In the genomic region with DNA sequence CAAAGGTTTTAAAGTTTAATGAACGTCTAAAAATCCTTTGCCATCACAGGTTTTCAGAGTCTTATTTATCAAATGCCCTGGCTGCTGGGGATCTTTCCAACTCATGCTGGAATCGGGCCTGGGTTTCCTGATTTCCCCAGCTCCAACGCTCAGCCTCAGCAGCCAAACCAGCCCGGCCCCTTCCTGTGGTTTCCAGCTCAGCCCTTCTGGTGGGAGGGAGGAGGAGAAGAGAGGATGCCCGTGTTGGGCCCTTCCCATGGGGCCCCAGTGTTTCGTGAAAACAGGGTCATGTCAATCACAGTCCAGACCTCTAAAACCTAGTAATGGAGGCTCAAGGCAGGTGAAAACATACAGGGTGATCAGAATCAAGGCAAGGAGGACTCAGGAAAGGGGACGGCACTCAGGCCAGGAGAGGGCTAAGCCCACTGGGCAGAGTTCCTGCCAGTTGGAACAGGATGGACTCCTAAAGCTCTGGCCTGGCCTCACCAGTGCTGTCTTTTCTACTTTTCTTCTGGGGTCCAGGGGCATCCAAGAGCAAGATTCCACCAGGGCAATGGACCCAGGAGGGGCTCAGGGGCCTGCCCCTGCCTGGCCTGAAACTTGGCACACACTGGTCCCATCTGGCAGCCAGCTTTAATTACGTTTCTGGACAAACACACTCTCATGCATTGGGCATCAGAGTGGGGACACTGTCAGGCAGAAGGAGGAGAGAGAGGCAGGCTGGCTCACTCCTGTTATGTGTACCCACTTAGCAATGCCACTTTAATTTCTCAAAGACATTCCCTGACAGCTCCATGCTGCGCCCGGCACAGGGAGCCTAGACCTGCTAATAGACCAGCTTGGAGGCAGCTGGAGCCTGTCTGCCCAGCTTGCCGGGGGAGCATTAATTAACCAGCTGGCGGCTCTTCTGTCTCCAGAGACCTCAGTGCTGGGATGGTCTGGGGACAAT, we compare ENCODE assay signal across 8 cellular contexts.
DNase-seq lines count a peak whose midpoint lies in the region; ATAC-seq, FAIRE-seq and TF ChIP-seq lines count a peak whose summit lies in the region.

No MANE protein-coding gene starts in this region.

- no peak overlapping the region for H3K4me3 ChIP-seq in pancreas

- intact Hi-C loops in pancreas (cut with DNase I), result no loop called here

- no peaks in the 10 kb centered on the region for H3K27me3 ChIP-seq in pancreas

- H3K27ac ChIP-seq in pancreas, result peak overlapping the region in 2 of 4 donors; percentile 11 to 64

- WGBS in pancreas, 2 donors, result 48 to 51% methylated on average over 12 of the region's 12 CpGs

- no peaks in the 10 kb centered on the region for H3K36me3 ChIP-seq in pancreas

- ATAC-seq in esophagus mucosa (peak; percentile 18), pancreas (peak; percentile 13 to 68 (median 66)), GM19463 (IDR thresholded peaks at IDR 0.05; ENCODE audit: unreplicated experiment) (no peak), GM21825 (IDR thresholded peaks at IDR 0.05; ENCODE audit: unreplicated experiment) (no peak)

- FAIRE-seq in pancreas (lab: Jason Lieb, UNC), result no peak

- H3K9me3 ChIP-seq in pancreas, result no peaks in the 10 kb centered on the region

- DNase-seq in D341Med (ENCODE audit: low spot score) (peak; percentile 90), NCI-H2107 treated with DMSO at 0.1 percent for 48 hours (lab: John Stamatoyannopoulos, UW; ENCODE audit: unreplicated experiment) (peak; percentile 33), pancreas (peak in 1 of 6 donors; percentile 29), DMS153 treated with DMSO at 0.1 percent for 48 hours (lab: John Stamatoyannopoulos, UW; ENCODE audit: unreplicated experiment) (no peak), RPMI8226 (no peak)

- TF ChIP-seq CTCF in pancreas (IDR thresholded peaks at IDR 0.05), result no peak

- H3K4me1 ChIP-seq in pancreas, result peaks cover 0 to 7% (median 0%) of the 10 kb centered on the region in 3 donors

Comparison
In these comparisons a context has a peak if more than half of its experiments do, and no peak if none do; other contexts are left out.
1. DNase-seq: peak in D341Med (single experiment) and NCI-H2107 treated with DMSO at 0.1 percent for 48 hours (single experiment); none in DMS153 treated with DMSO at 0.1 percent for 48 hours (single experiment) and RPMI8226 (single experiment).
2. ATAC-seq: peak in esophagus mucosa (single experiment) and pancreas (4 of 4); none in GM19463 (single experiment) and GM21825 (single experiment).